Comparison of ENCODE assay signal across 11 cellular contexts in the genomic region with DNA sequence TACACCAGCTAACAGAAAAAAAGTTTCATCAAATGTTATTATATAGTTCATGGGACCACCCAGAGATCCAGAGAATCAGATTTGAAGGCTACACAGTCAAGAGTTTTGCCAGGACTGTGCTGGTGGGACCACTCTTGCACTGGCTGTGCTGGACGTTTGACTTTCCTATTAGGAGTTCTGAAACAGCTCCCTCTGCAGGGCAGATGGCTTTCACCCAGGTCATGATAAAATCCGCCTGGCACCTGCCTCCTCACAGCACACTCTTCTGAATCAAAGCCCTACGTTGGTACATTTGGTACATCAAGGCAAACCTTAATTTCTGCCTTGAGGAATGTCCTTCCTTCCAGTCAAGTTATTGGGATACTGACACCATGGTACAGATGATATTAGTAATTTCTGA.
DNase-seq lines count a peak whose midpoint lies in the region; ATAC-seq, FAIRE-seq and TF ChIP-seq lines count a peak whose summit lies in the region.
"Had no signal": no experiment of that assay in that cellular context is flagged by ENCODE, and none has a peak within 500 bp of the region (broad histone marks: within the 10 kb centered on the region; RNA-seq: fewer than 3 reads in every experiment).

No MANE protein-coding gene starts in this region.

- no peaks in the 10 kb centered on the region for H4K20me1 ChIP-seq in Karpas-422 (ENCODE audit: insufficient read depth, low read depth, low read length)
- H4K20me1 ChIP-seq in GM12878 (ENCODE audit: control insufficient read depth, insufficient read depth) = no peaks in the 10 kb centered on the region
- no peaks in the 10 kb centered on the region for H4K20me1 ChIP-seq in hepatocyte (ENCODE audit: insufficient read depth, poor library complexity, severe bottlenecking)

- H2BK120ac ChIP-seq in trophoblast cell (ENCODE audit: insufficient read depth, low read length, poor library complexity) = no peak overlapping the region

- no peak for TF ChIP-seq EP300 in GM12878 (IDR thresholded peaks at IDR 0.05; ENCODE audit: borderline replicate concordance in 1 of 2, control insufficient read depth in 1 of 2, low read depth in 2 of 2, low read length in 2 of 2)
- no peak for TF ChIP-seq EP300 in esophagus muscularis mucosa (IDR thresholded peaks at IDR 0.05)

- no peak overlapping the region for H4K12ac ChIP-seq in trophoblast cell (ENCODE audit: low read depth, low read length)

- no peak for TF ChIP-seq RAD21 in GM12878 (IDR thresholded peaks at IDR 0.05; ENCODE audit: insufficient read depth, low read depth, low read length)

- TF ChIP-seq POLR2A in GM12878 (IDR thresholded peaks at IDR 0.05; ENCODE audit: low read depth, low read length) (no peak), esophagus muscularis mucosa (IDR thresholded peaks at IDR 0.05; ENCODE audit: low read depth) (no peak)

- ATAC-seq in GM12878 = peak; percentile 46; the same call in 1 of the 3 replicates
- ATAC-seq: left cardiac atrium had no signal

- H4K91ac ChIP-seq in trophoblast cell (ENCODE audit: low read depth, low read length) = no peak overlapping the region

- FAIRE-seq in GM12878 (lab: Jason Lieb, UNC) = no peak

- DNase-seq in SKM-1 treated with dmso at 0.1 percent for 144 hours (lab: John Stamatoyannopoulos, UW; ENCODE audit: unreplicated experiment) (peak; percentile 10), SKM-1 (lab: John Stamatoyannopoulos, UW; ENCODE audit: unreplicated experiment) (no peak), Karpas-422 (peak; percentile 47), GM12878 (ENCODE audit: low read depth, low spot score) (no peak), trophoblast cell (peak; percentile 6 to 59), NCI-H2081 treated with DMSO at 0.1 percent for 48 hours (lab: John Stamatoyannopoulos, UW) (no peak), esophagus muscularis mucosa (ENCODE audit: extremely low spot score) (no peak), hepatocyte (ENCODE audit: low spot score) (no peak)
- DNase-seq: left cardiac atrium, NCI-H1092 treated with DMSO at 0.1 percent for 48 hours, nucleus accumbens had no signal

- intact Hi-C loops in GM12878 (cut with micrococcal nuclease; ENCODE audit: unreplicated experiment) (no loop called here), esophagus muscularis mucosa (cut with DNase I) (no loop called here)

- TF ChIP-seq CTCF in GM12878 (IDR thresholded peaks at IDR 0.05 in 2 of 3, conservative IDR thresholded peaks at IDR 0.05 in 1 of 3; ENCODE audit: control insufficient read depth in 2 of 3, extremely low read depth in 1 of 3, insufficient read depth in 1 of 3, low read depth in 3 of 3, low read length in 3 of 3) = peak; percentile 29 to 41 (median 31); a peak in 5 of 6 replicates
- no peak for TF ChIP-seq CTCF in esophagus muscularis mucosa (IDR thresholded peaks at IDR 0.05)
- no peak for TF ChIP-seq CTCF in hepatocyte (IDR thresholded peaks at IDR 0.05; ENCODE audit: poor library complexity)

- RAD21 ChIA-PET in GM12878 (lab: Charles Lee; ENCODE audit: unreplicated experiment) = no interaction called here

- H3K9ac ChIP-seq in Karpas-422 (ENCODE audit: low read length) = no peak overlapping the region
- no peak overlapping the region for H3K9ac ChIP-seq in GM12878 (ENCODE audit: control insufficient read depth, insufficient read depth, low read length)
- H3K9ac ChIP-seq in trophoblast cell (ENCODE audit: low read length) = no peak overlapping the region

- H3K27me3 ChIP-seq in Karpas-422 (ENCODE audit: low read length) (no peaks in the 10 kb centered on the region), GM12878 (replicated peaks in 1 of 2; ENCODE audit: control insufficient read depth in 2 of 2, insufficient read depth in 2 of 2, low read length in 1 of 2) (peaks cover 0 to 1% of the 10 kb centered on the region in 2 experiments; a peak in 2 of 4 replicates), trophoblast cell (ENCODE audit: insufficient read depth, low read length) (no peaks in the 10 kb centered on the region), esophagus muscularis mucosa (peaks cover 0 to 7% (median 0%) of the 10 kb centered on the region in 4 donors), hepatocyte (no peaks in the 10 kb centered on the region)

- H3K9me3 ChIP-seq in Karpas-422 (ENCODE audit: low read length) (peaks cover 11% of the 10 kb centered on the region; the same call in 1 of the 2 replicates), GM12878 (replicated peaks; ENCODE audit: control insufficient read depth, insufficient read depth, low read length) (no peaks in the 10 kb centered on the region), trophoblast cell (ENCODE audit: insufficient read depth, low read depth, low read length) (no peaks in the 10 kb centered on the region), esophagus muscularis mucosa (no peaks in the 10 kb centered on the region), hepatocyte (ENCODE audit: low read depth) (no peaks in the 10 kb centered on the region)

- H2AFZ ChIP-seq in Karpas-422 (ENCODE audit: low read length) (no peak overlapping the region), GM12878 (ENCODE audit: control insufficient read depth, low read depth, low read length) (no peak overlapping the region), trophoblast cell (ENCODE audit: insufficient read depth, low read length, poor library complexity) (no peak overlapping the region), hepatocyte (no peak overlapping the region)

- WGBS in GM12878 (ENCODE audit: insufficient coverage, insufficient replicate concordance, low lambda C conversion rate, missing lambda C conversion rate) = 19% methylated on average over 3 of the region's 3 CpGs
- no CpG with 5 or more reads among the region's 3 CpGs for WGBS in trophoblast cell (ENCODE audit: extremely low coverage, insufficient coverage, insufficient read length)
- 87% methylated on average over 3 of the region's 3 CpGs for WGBS in esophagus muscularis mucosa
- 76% methylated on average over 3 of the region's 3 CpGs for WGBS in hepatocyte (ENCODE audit: low lambda C conversion rate, missing lambda C conversion rate)

- H3K79me1 ChIP-seq in trophoblast cell (ENCODE audit: low read length) = no peaks in the 10 kb centered on the region

- no peak overlapping the region for H3K18ac ChIP-seq in trophoblast cell (ENCODE audit: low read length)

- H4K8ac ChIP-seq in trophoblast cell (ENCODE audit: low read depth, low read length) = no peak overlapping the region

- H3K36me3 ChIP-seq in Karpas-422 (ENCODE audit: insufficient read depth, low read length) (no peaks in the 10 kb centered on the region), GM12878 (ENCODE audit: control insufficient read depth in 2 of 2, insufficient read depth in 2 of 2, low read length in 1 of 2) (no peaks in the 10 kb centered on the region), trophoblast cell (ENCODE audit: control insufficient read depth in 1 of 2, insufficient read depth in 2 of 2, low read length in 2 of 2) (no peaks in the 10 kb centered on the region), esophagus muscularis mucosa (no peaks in the 10 kb centered on the region), hepatocyte (replicated peaks; ENCODE audit: insufficient read depth, low read depth) (no peaks in the 10 kb centered on the region)

- in situ Hi-C loops in GM12878 (cut with MboI) = no loop called here

- H3K27ac ChIP-seq in Karpas-422 (ENCODE audit: low read length) (no peak overlapping the region), GM12878 (ENCODE audit: control insufficient read depth, insufficient read depth) (no peak overlapping the region), trophoblast cell (ENCODE audit: low read depth, low read length) (no peak overlapping the region), esophagus muscularis mucosa (replicated peaks in 1 of 4) (no peak overlapping the region), hepatocyte (no peak overlapping the region)

- no peak overlapping the region for H3K4ac ChIP-seq in trophoblast cell (ENCODE audit: low read depth, low read length)

- CTCF ChIA-PET in GM12878 (lab: Yijun Ruan, JAX) = no interaction called here

- H2AK5ac ChIP-seq in trophoblast cell (ENCODE audit: low read length) = no peak overlapping the region

- no peak overlapping the region for H3K23ac ChIP-seq in trophoblast cell (ENCODE audit: low read length)

- no TSS peak for BruUV-seq in GM12878 (replicated peaks; lab: Mats Ljungman, UMichigan)

- H3K4me2 ChIP-seq in Karpas-422 (ENCODE audit: low read depth, low read length, poor library complexity, severe bottlenecking) = no peak overlapping the region
- no peak overlapping the region for H3K4me2 ChIP-seq in GM12878 (ENCODE audit: control insufficient read depth, insufficient read depth)
- H3K4me2 ChIP-seq in trophoblast cell (ENCODE audit: low read length) = no peak overlapping the region
- H3K4me2 ChIP-seq in hepatocyte = no peak overlapping the region

- no peak overlapping the region for H3K14ac ChIP-seq in trophoblast cell (ENCODE audit: low read length)

- POLR2A ChIA-PET in GM12878 (lab: Charles Lee) = no interaction called here

- H3K4me3 ChIP-seq in Karpas-422 (ENCODE audit: low read length) (no peak overlapping the region), GM12878 (no peak overlapping the region), trophoblast cell (ENCODE audit: low read depth, low read length) (no peak overlapping the region), esophagus muscularis mucosa (no peak overlapping the region), hepatocyte (no peak overlapping the region)

- H3K79me2 ChIP-seq in Karpas-422 (ENCODE audit: low read length) (no peaks in the 10 kb centered on the region), GM12878 (ENCODE audit: control insufficient read depth, insufficient read depth, low read length) (no peaks in the 10 kb centered on the region), trophoblast cell (ENCODE audit: control insufficient read depth, insufficient read depth, low read length, poor library complexity) (no peaks in the 10 kb centered on the region), hepatocyte (no peaks in the 10 kb centered on the region)

- H2BK12ac ChIP-seq in trophoblast cell (ENCODE audit: low read length) = no peak overlapping the region

- H3K9me2 ChIP-seq in Karpas-422 (replicated peaks; ENCODE audit: insufficient read depth, low read length) (no peaks in the 10 kb centered on the region), hepatocyte (replicated peaks; ENCODE audit: insufficient read depth) (no peaks in the 10 kb centered on the region)

- SMC1A ChIA-PET in GM12878 (lab: Charles Lee; ENCODE audit: uncharacterized antibody, unreplicated experiment) = no interaction called here

- no peak overlapping the region for H2BK5ac ChIP-seq in trophoblast cell (ENCODE audit: low read depth, low read length, poor library complexity)

- H3K4me1 ChIP-seq in Karpas-422 (ENCODE audit: low read length) (no peaks in the 10 kb centered on the region), GM12878 (ENCODE audit: control insufficient read depth, insufficient read depth, low read length) (no peaks in the 10 kb centered on the region), trophoblast cell (ENCODE audit: control insufficient read depth in 1 of 2, insufficient read depth in 2 of 2, low read length in 2 of 2) (no peaks in the 10 kb centered on the region), esophagus muscularis mucosa (no peaks in the 10 kb centered on the region), hepatocyte (ENCODE audit: insufficient read depth) (no peaks in the 10 kb centered on the region)

TF ChIP-seq in GM12878, 131 proteins besides CTCF, POLR2A, EP300 and RAD21 (continues in another document):
- TF ChIP-seq CEBPB (IDR thresholded peaks at IDR 0.05; ENCODE audit: borderline replicate concordance in 1 of 2, low read depth in 2 of 2, low read length in 2 of 2) (no peak), EED (IDR thresholded peaks at IDR 0.05; ENCODE audit: low read depth) (no peak)

Comparison
In these comparisons a context has a peak if more than half of its experiments do, and no peak if none do; other contexts are left out.
1. DNase-seq: peak in SKM-1 treated with dmso at 0.1 percent for 144 hours (single experiment), Karpas-422 (single experiment) and trophoblast cell (2 of 2); none in SKM-1 (single experiment), GM12878 (single experiment), NCI-H2081 treated with DMSO at 0.1 percent for 48 hours (single experiment), esophagus muscularis mucosa (single experiment) and hepatocyte (single experiment).
2. CTCF ChIP-seq: peak in GM12878 (3 of 3); none in esophagus muscularis mucosa (0 of 3) and hepatocyte (single experiment).